12 cellular contexts compared by ENCODE assay signal in genomic region chr17:29682054-29682453, GRCh38. TPM values are rescaled to one million over a fixed set of nuclear protein-coding genes. Genes with fewer than 3 reads are reported as not detected.
A peak's percentile ranks its signal among the peaks of the same experiment; 100 is the strongest.
DNase-seq lines count a peak whose midpoint lies in the region; ATAC-seq and TF ChIP-seq lines count a peak whose summit lies in the region.
"Had no signal": no experiment of that assay in that cellular context is flagged by ENCODE, and none has a peak within 500 bp of the region (broad histone marks: within the 10 kb centered on the region; RNA-seq: fewer than 3 reads in every experiment).

No MANE protein-coding gene starts in this region.

- H2BK15ac ChIP-seq in neuronal stem cell (ENCODE audit: low read length), result no peak overlapping the region

- H2BK5ac ChIP-seq in neuronal stem cell (ENCODE audit: low read length), result no peak overlapping the region

- WGBS in heart right ventricle, 2 donors, result 56 to 70% methylated on average over 2 of the region's 2 CpGs
- WGBS in upper lobe of left lung, 2 donors, result 78 to 79% methylated on average over 2 of the region's 2 CpGs
- no CpG with 5 or more reads among the region's 2 CpGs for WGBS in neuronal stem cell (ENCODE audit: extremely low coverage in 2 of 2, insufficient read length in 2 of 2, insufficient replicate concordance in 1 of 2), 2 donors

- H3K9me3 ChIP-seq in heart right ventricle (no peaks in the 10 kb centered on the region), upper lobe of left lung (no peaks in the 10 kb centered on the region), neuronal stem cell (replicated peaks in 1 of 2; ENCODE audit: control insufficient read depth in 2 of 2, insufficient read depth in 1 of 2, low read depth in 1 of 2, low read length in 2 of 2) (no peaks in the 10 kb centered on the region)
- H3K9me3 ChIP-seq: Caco-2 had no signal

- H3K4me3 ChIP-seq in heart right ventricle, result peak overlapping the region in 1 of 10 donors; percentile 6
- H3K4me3 ChIP-seq in upper lobe of left lung, result no peak overlapping the region
- no peak overlapping the region for H3K4me3 ChIP-seq in neuronal stem cell (ENCODE audit: low read length in 2 of 2)

- ATAC-seq in Right ventricle myocardium superior (ENCODE audit: poor library complexity), result peak; percentile 6
- peak in 6 of 8 donors; percentile 6 to 58 (median 32) for ATAC-seq in heart right ventricle
- peak; percentile 61 to 82 for ATAC-seq in upper lobe of left lung (ENCODE audit: low FRiP score in 2 of 2)
- no peak for ATAC-seq in HG03469 (IDR thresholded peaks at IDR 0.05; ENCODE audit: unreplicated experiment)

- DNase-seq in Right ventricle myocardium superior (no peak), cardiac septum (ENCODE audit: low spot score) (no peak), SK-N-DZ (ENCODE audit: low spot score) (peak; percentile 16), heart right ventricle (no peak), upper lobe of left lung (no peak), neuronal stem cell (ENCODE audit: low spot score) (no peak)
- DNase-seq in activated CD4-positive, CD25-positive, alpha-beta regulatory T cell (lab: John Stamatoyannopoulos, UW), result no peak
- DNase-seq: Caco-2; NCI-H1105; stimulated activated CD4-positive, alpha-beta T cell treated with anti-CD3 and anti-CD28 coated beads, Interleukin-2, amount 100 ng/mL, for 24 hours; T1000 had no signal

- H3K4me2 ChIP-seq in neuronal stem cell (ENCODE audit: insufficient read depth, low read length, poor library complexity, severe bottlenecking), result no peak overlapping the region

- no peak overlapping the region for H3K23ac ChIP-seq in neuronal stem cell (ENCODE audit: low read depth, low read length, poor library complexity)

- H2AFZ ChIP-seq in neuronal stem cell (ENCODE audit: low read length), result no peak overlapping the region

- no peak overlapping the region for H2BK12ac ChIP-seq in neuronal stem cell (ENCODE audit: low read length)

- TF ChIP-seq CTCF in heart right ventricle (IDR thresholded peaks at IDR 0.05), result peak in 3 of 9 donors; percentile 11 to 37 (median 17)
- TF ChIP-seq CTCF in upper lobe of left lung (IDR thresholded peaks at IDR 0.05), result peak in 1 of 6 experiments; percentile 9

- no peaks in the 10 kb centered on the region for H3K79me1 ChIP-seq in neuronal stem cell (ENCODE audit: low read depth, low read length)

- H3K4ac ChIP-seq in neuronal stem cell (ENCODE audit: low read length), result no peak overlapping the region

- H2BK120ac ChIP-seq in neuronal stem cell (ENCODE audit: low read depth, low read length), result no peak overlapping the region

- H2AK5ac ChIP-seq in neuronal stem cell (ENCODE audit: low read depth, low read length), result no peak overlapping the region

- no peak for TF ChIP-seq POLR2A in upper lobe of left lung (IDR thresholded peaks at IDR 0.05)

- no peak overlapping the region for H4K8ac ChIP-seq in neuronal stem cell (ENCODE audit: low read depth, low read length)

- H3K27me3 ChIP-seq in heart right ventricle (no peaks in the 10 kb centered on the region), upper lobe of left lung (no peaks in the 10 kb centered on the region), neuronal stem cell (ENCODE audit: control insufficient read depth in 3 of 3, insufficient read depth in 3 of 3, low read depth in 1 of 3, low read length in 3 of 3) (no peaks in the 10 kb centered on the region)

- intact Hi-C loops in Right ventricle myocardium superior (cut with DNase I) (no loop called here), cardiac septum (cut with DNase I) (no loop called here), heart right ventricle (cut with DNase I) (loop anchor here in 3 of 10 donors (2.0 to 10.0 kb wide), 3 partner anchors 63 to 79 kb away; no protein-coding TSS in a partner anchor)

- peak overlapping the region; percentile 28 to 86 (median 76) for H3K27ac ChIP-seq in heart right ventricle
- peak overlapping the region; percentile 55 to 81 (median 70) for H3K27ac ChIP-seq in upper lobe of left lung
- H3K27ac ChIP-seq in neuronal stem cell (replicated peaks; ENCODE audit: low read length), result no peak overlapping the region

- H4K91ac ChIP-seq in neuronal stem cell (ENCODE audit: low read depth, low read length, poor library complexity), result no peak overlapping the region

- no peak for TF ChIP-seq EP300 in upper lobe of left lung (IDR thresholded peaks at IDR 0.05)

- H3K4me1 ChIP-seq in heart right ventricle (peaks cover 5 to 69% (median 55%) of the 10 kb centered on the region in 9 donors), upper lobe of left lung (peaks cover 24 to 39% (median 37%) of the 10 kb centered on the region in 4 donors), neuronal stem cell (ENCODE audit: control insufficient read depth in 2 of 2, insufficient read depth in 1 of 2, low read depth in 1 of 2, low read length in 2 of 2) (peaks cover 3 to 6% of the 10 kb centered on the region in 2 donors)
- H3K4me1 ChIP-seq: Caco-2 had no signal

- H3K18ac ChIP-seq in neuronal stem cell (ENCODE audit: low read length), result no peak overlapping the region

- H3K36me3 ChIP-seq in heart right ventricle, result peaks cover 0 to 58% (median 0%) of the 10 kb centered on the region in 9 donors
- H3K36me3 ChIP-seq in upper lobe of left lung, result peaks cover 0 to 54% (median 9%) of the 10 kb centered on the region in 4 donors
- no peaks in the 10 kb centered on the region for H3K36me3 ChIP-seq in neuronal stem cell (replicated peaks in 1 of 2; ENCODE audit: control insufficient read depth in 2 of 2, insufficient read depth in 2 of 2, low read length in 2 of 2)

- H3K14ac ChIP-seq in neuronal stem cell (ENCODE audit: low read length), result no peak overlapping the region

- no peak overlapping the region for H3K9ac ChIP-seq in neuronal stem cell (ENCODE audit: low read depth, low read length, poor library complexity)

RNA-seq across cellular contexts. Expression of gene CORO6, which starts 59.3 kb away (rescaled TPM):
- total RNA-seq in Right ventricle myocardium superior (83.6 TPM), cardiac septum (128 TPM), heart right ventricle (100 to 1,000 TPM in 4 of 10 donors, 10 to 100 TPM in 6; 72.0 to 110 (median 90.9) TPM), upper lobe of left lung (100 to 1,000 TPM in 1 of 6 donors, 10 to 100 TPM in 3, 1 to 10 TPM in 2; 7.3 to 137 (median 12.2) TPM)
- 7.0 and 10.3 TPM in 2 replicates for polyA plus RNA-seq in SK-N-DZ (2014; cell fraction: cytosol; rRNA removed)
- 186 and 308 TPM in 2 replicates for polyA plus RNA-seq in SK-N-DZ (2014; cell fraction: nucleus; rRNA removed)
- 100 to 1,000 TPM in 1 of 2 donors, 10 to 100 TPM in 1; 53.2 to 262 TPM for polyA plus RNA-seq in heart right ventricle
- polyA plus RNA-seq in neuronal stem cell (2013, experiment 1 of 2), result 5.2 TPM
- 5.5 TPM for polyA plus RNA-seq in neuronal stem cell (2013, experiment 2 of 2)
